In genomic region chr3:195951443-195952177, GRCh38 we compare ENCODE assay signal across 8 cellular contexts. TPM values are rescaled to one million over a fixed set of nuclear protein-coding genes. Genes with fewer than 3 reads are reported as not detected.
A peak's percentile ranks its signal among the peaks of the same experiment; 100 is the strongest.
DNase-seq lines count a peak whose midpoint lies in the region; ATAC-seq and TF ChIP-seq lines count a peak whose summit lies in the region.
"Not testable (repeated sequence)": the region's sequence is repeated elsewhere in the genome, so short reads cannot be mapped to it uniquely, and the experiment has no call there.

No MANE protein-coding gene starts in this region.

- H3K36me3 ChIP-seq in GM23338 (ENCODE audit: insufficient read depth) = not testable (repeated sequence)

- not testable (repeated sequence) for H3F3A ChIP-seq in GM23338 (replicated peaks; ENCODE audit: low read depth)

- H3K27me3 ChIP-seq in GM23338 (ENCODE audit: insufficient read depth) = not testable (repeated sequence)

- intact Hi-C loops in activated CD4-positive, alpha-beta T cell treated with anti-CD3 and anti-CD28 coated beads, Interleukin-2, amount 10 ng/mL, durations not matched to agents 24 days and 14 days (cut with micrococcal nuclease) = loop anchor here (10.0 kb wide), 1 partner anchor 47 kb away; the partner anchor contains the start of gene TNK2
- intact Hi-C loops in natural killer cell (cut with micrococcal nuclease) = not testable (repeated sequence)

- ATAC-seq in GM23338; activated T-cell treated with anti-CD3 and anti-CD28 coated beads, Interleukin-2, amount 50 U/mL, for 72 hours (replicated peaks in 1 of 2); natural killer cell: not testable (repeated sequence)

- H3K9me2 ChIP-seq in GM23338 (ENCODE audit: insufficient read depth) = not testable (repeated sequence)

- not testable (repeated sequence) for H3K4me3 ChIP-seq in GM23338

- TF ChIP-seq CTCF in GM23338 (conservative IDR thresholded peaks at IDR 0.05; ENCODE audit: low read depth in 2 of 2); brain (conservative IDR thresholded peaks at IDR 0.05); natural killer cell (IDR thresholded peaks at IDR 0.05); osteocyte (IDR thresholded peaks at IDR 0.05); type B pancreatic cell (conservative IDR thresholded peaks at IDR 0.05): not testable (repeated sequence)

- H3K27me3 Mint-ChIP-seq in GM23338 (ENCODE audit: insufficient read depth, low read depth, poor library complexity); activated CD4-positive, alpha-beta T cell treated with anti-CD3 and anti-CD28 coated beads, Interleukin-2, amount 10 ng/mL, durations not matched to agents 24 days and 14 days; activated T-cell treated with anti-CD3 and anti-CD28 coated beads, Interleukin-2, amount 50 U/mL, for 72 hours (ENCODE audit: low read depth); activated naive CD8-positive, alpha-beta T cell; brain; natural killer cell (ENCODE audit: low read depth in 2 of 2); osteocyte (ENCODE audit: unreplicated experiment); type B pancreatic cell: not testable (repeated sequence)

- H3K4me1 ChIP-seq in GM23338 (ENCODE audit: insufficient read depth) = not testable (repeated sequence)

- not testable (repeated sequence) for H3K79me2 ChIP-seq in GM23338 (replicated peaks; ENCODE audit: insufficient read depth)

- H4K20me1 ChIP-seq in GM23338 (replicated peaks; ENCODE audit: insufficient read depth) = not testable (repeated sequence)

- DNase-seq in GM23338 (ENCODE audit: low spot score); activated CD4-positive, alpha-beta T cell treated with anti-CD3 and anti-CD28 coated beads, Interleukin-2, amount 10 ng/mL, durations not matched to agents 24 days and 14 days; activated T-cell treated with anti-CD3 and anti-CD28 coated beads, Interleukin-2, amount 50 U/mL, for 72 hours; natural killer cell; type B pancreatic cell (ENCODE audit: extremely low spot score, unreplicated experiment): not testable (repeated sequence)
- DNase-seq in osteocyte (ENCODE audit: extremely low spot score, unreplicated experiment) = peak; percentile 34

- H3K36me3 Mint-ChIP-seq in GM23338 (ENCODE audit: low read depth) = peaks cover 10% of the 10 kb centered on the region
- H3K36me3 Mint-ChIP-seq in activated CD4-positive, alpha-beta T cell treated with anti-CD3 and anti-CD28 coated beads, Interleukin-2, amount 10 ng/mL, durations not matched to agents 24 days and 14 days (ENCODE audit: low read depth) = peaks cover 21% of the 10 kb centered on the region
- H3K36me3 Mint-ChIP-seq in activated T-cell treated with anti-CD3 and anti-CD28 coated beads, Interleukin-2, amount 50 U/mL, for 72 hours (ENCODE audit: insufficient read depth in 2 of 2); activated naive CD8-positive, alpha-beta T cell; brain; natural killer cell; osteocyte (ENCODE audit: unreplicated experiment); type B pancreatic cell: not testable (repeated sequence)

- H3K9me3 Mint-ChIP-seq in GM23338; activated CD4-positive, alpha-beta T cell treated with anti-CD3 and anti-CD28 coated beads, Interleukin-2, amount 10 ng/mL, durations not matched to agents 24 days and 14 days; activated T-cell treated with anti-CD3 and anti-CD28 coated beads, Interleukin-2, amount 50 U/mL, for 72 hours; activated naive CD8-positive, alpha-beta T cell (ENCODE audit: low read depth); brain; natural killer cell; osteocyte (ENCODE audit: unreplicated experiment); type B pancreatic cell: not testable (repeated sequence)

- H3K27ac Mint-ChIP-seq in GM23338; activated naive CD8-positive, alpha-beta T cell; natural killer cell; osteocyte (ENCODE audit: unreplicated experiment); type B pancreatic cell: not testable (repeated sequence)
- H3K27ac Mint-ChIP-seq in activated CD4-positive, alpha-beta T cell treated with anti-CD3 and anti-CD28 coated beads, Interleukin-2, amount 10 ng/mL, durations not matched to agents 24 days and 14 days = peak overlapping the region; percentile 48
- peak overlapping the region; percentile 28 for H3K27ac Mint-ChIP-seq in activated T-cell treated with anti-CD3 and anti-CD28 coated beads, Interleukin-2, amount 50 U/mL, for 72 hours
- H3K27ac Mint-ChIP-seq in brain = peak overlapping the region in 1 of 5 experiments; percentile 67

- H3K4me3 Mint-ChIP-seq in GM23338 = peak overlapping the region; percentile 63; the same call in 2 of the 3 replicates
- H3K4me3 Mint-ChIP-seq in activated CD4-positive, alpha-beta T cell treated with anti-CD3 and anti-CD28 coated beads, Interleukin-2, amount 10 ng/mL, durations not matched to agents 24 days and 14 days = peak overlapping the region; percentile 58
- H3K4me3 Mint-ChIP-seq in activated T-cell treated with anti-CD3 and anti-CD28 coated beads, Interleukin-2, amount 50 U/mL, for 72 hours = peak overlapping the region; percentile 45 to 68
- H3K4me3 Mint-ChIP-seq in activated naive CD8-positive, alpha-beta T cell = peak overlapping the region; percentile 75
- H3K4me3 Mint-ChIP-seq in brain = peak overlapping the region in 4 of 5 experiments; percentile 52 to 76 (median 65)
- peak overlapping the region; percentile 40 for H3K4me3 Mint-ChIP-seq in natural killer cell
- not testable (repeated sequence) for H3K4me3 Mint-ChIP-seq in osteocyte (ENCODE audit: unreplicated experiment)
- peak overlapping the region; percentile 67 for H3K4me3 Mint-ChIP-seq in type B pancreatic cell

- H3K27ac ChIP-seq in GM23338 (ENCODE audit: low read depth) = not testable (repeated sequence)

- H2AFZ ChIP-seq in GM23338 = not testable (repeated sequence)

- not testable (repeated sequence) for H3K4me2 ChIP-seq in GM23338

- H3K4me1 Mint-ChIP-seq in GM23338 (peaks cover 11% of the 10 kb centered on the region; the same call in 2 of the 3 replicates), brain (peaks cover 14% of the 10 kb centered on the region), osteocyte (ENCODE audit: unreplicated experiment) (peaks cover 10% of the 10 kb centered on the region)
- peaks cover 28% of the 10 kb centered on the region for H3K4me1 Mint-ChIP-seq in activated CD4-positive, alpha-beta T cell treated with anti-CD3 and anti-CD28 coated beads, Interleukin-2, amount 10 ng/mL, durations not matched to agents 24 days and 14 days
- peaks cover 26% of the 10 kb centered on the region for H3K4me1 Mint-ChIP-seq in activated T-cell treated with anti-CD3 and anti-CD28 coated beads, Interleukin-2, amount 50 U/mL, for 72 hours (ENCODE audit: low read depth)
- H3K4me1 Mint-ChIP-seq in activated naive CD8-positive, alpha-beta T cell (ENCODE audit: low read depth) = peaks cover 26% of the 10 kb centered on the region
- not testable (repeated sequence) for H3K4me1 Mint-ChIP-seq in natural killer cell; type B pancreatic cell (ENCODE audit: unreplicated experiment)

RNA-seq across cellular contexts. Expression of gene TNK2, which starts 43.3 kb away (rescaled TPM):
- 17.4 and 22.5 TPM in 2 replicates for total RNA-seq in GM23338 (2014; rRNA removed; shearing (Covaris generic))
- polyA plus RNA-seq in GM23338 (2016; fragmentation: Nextera tagmentation; extraction: Ambion mirVana) = 9.6 and 10.0 TPM in 2 replicates
- 101 and 110 TPM in 2 replicates for total RNA-seq in activated CD4-positive, alpha-beta T cell treated with anti-CD3 and anti-CD28 coated beads, Interleukin-2, amount 10 ng/mL, durations not matched to agents 24 days and 14 days
- 100 to 1,000 TPM in 1 of 2 donors, 10 to 100 TPM in 1; 94.8 to 112 TPM for total RNA-seq in activated T-cell treated with anti-CD3 and anti-CD28 coated beads, Interleukin-2, amount 50 U/mL, for 72 hours
- 59.9 TPM for polyA plus RNA-seq in brain (ENCODE audit: insufficient read depth, low read depth, low replicate concordance)
- total RNA-seq in natural killer cell = 100 to 1,000 TPM; 169 to 207 (median 171) TPM
- total RNA-seq in osteocyte = 42.9 and 54.2 TPM in 2 replicates
- 21.6 and 42.5 TPM in 2 replicates for total RNA-seq in type B pancreatic cell (ENCODE audit: low replicate concordance)
